In genomic region chr11:57480409-57481137, GRCh38 we compare ENCODE assay signal across 9 cellular contexts. TPM values are rescaled to one million over a fixed set of nuclear protein-coding genes. Genes with fewer than 3 reads are reported as not detected.
DNase-seq lines count a peak whose midpoint lies in the region; ATAC-seq and TF ChIP-seq lines count a peak whose summit lies in the region.
"Had no signal": no experiment of that assay in that cellular context is flagged by ENCODE, and none has a peak within 500 bp of the region (broad histone marks: within the 10 kb centered on the region; RNA-seq: fewer than 3 reads in every experiment).

No MANE protein-coding gene starts in this region.

- H3K36me3 ChIP-seq in OCI-LY1 (ENCODE audit: insufficient read depth, low read length) (peaks cover 23% of the 10 kb centered on the region), trophoblast cell (ENCODE audit: control insufficient read depth in 1 of 2, insufficient read depth in 2 of 2, low read length in 2 of 2) (no peaks in the 10 kb centered on the region)

- H3K4me3 ChIP-seq in OCI-LY1 (ENCODE audit: low read depth, low read length, poor library complexity, severe bottlenecking) (no peak overlapping the region), trophoblast cell (ENCODE audit: low read depth, low read length) (no peak overlapping the region)

- no peaks in the 10 kb centered on the region for H3K79me1 ChIP-seq in trophoblast cell (ENCODE audit: low read length)

- H4K20me1 ChIP-seq in OCI-LY1 (ENCODE audit: insufficient read depth, low read length) = no peaks in the 10 kb centered on the region

- no peak overlapping the region for H4K91ac ChIP-seq in trophoblast cell (ENCODE audit: low read depth, low read length)

- H2AFZ ChIP-seq in OCI-LY1 (ENCODE audit: low read length) (no peak overlapping the region), trophoblast cell (ENCODE audit: insufficient read depth, low read length, poor library complexity) (no peak overlapping the region)

- peak; percentile 88 for TF ChIP-seq CTCF in OCI-LY1 (IDR thresholded peaks at IDR 0.05; ENCODE audit: low read length)

- no peaks in the 10 kb centered on the region for H3K9me2 ChIP-seq in OCI-LY1 (ENCODE audit: low read depth, low read length)

- H3K27me3 ChIP-seq in OCI-LY1 (ENCODE audit: insufficient read depth, low read length) (peaks cover 6% of the 10 kb centered on the region; the same call in 1 of the 2 replicates), trophoblast cell (ENCODE audit: insufficient read depth, low read length) (peaks cover 43% of the 10 kb centered on the region)

- H3K23ac ChIP-seq in trophoblast cell (ENCODE audit: low read length) = no peak overlapping the region

- H3K9ac ChIP-seq in OCI-LY1 (ENCODE audit: low read length) = no peak overlapping the region
- no peak overlapping the region for H3K9ac ChIP-seq in trophoblast cell (ENCODE audit: low read length)

- no peak overlapping the region for H3K27ac ChIP-seq in OCI-LY1 (ENCODE audit: low read depth, low read length, poor library complexity, severe bottlenecking)
- H3K27ac ChIP-seq in trophoblast cell (ENCODE audit: low read depth, low read length) = no peak overlapping the region
- H3K27ac ChIP-seq: epithelial cell of prostate had no signal

- no peak overlapping the region for H3K4ac ChIP-seq in trophoblast cell (ENCODE audit: low read depth, low read length)

- H2BK12ac ChIP-seq in trophoblast cell (ENCODE audit: low read length) = no peak overlapping the region

- H3K9me3 ChIP-seq in OCI-LY1 (ENCODE audit: low read length) (no peaks in the 10 kb centered on the region), trophoblast cell (ENCODE audit: insufficient read depth, low read depth, low read length) (peaks cover 3% of the 10 kb centered on the region)

- peaks cover 36% of the 10 kb centered on the region for H3K4me1 ChIP-seq in OCI-LY1 (ENCODE audit: insufficient read depth, low read length, severe bottlenecking)
- H3K4me1 ChIP-seq in trophoblast cell (ENCODE audit: control insufficient read depth in 1 of 2, insufficient read depth in 2 of 2, low read length in 2 of 2) = peaks cover 6 to 15% of the 10 kb centered on the region in 2 experiments

- no peak overlapping the region for H2AK5ac ChIP-seq in trophoblast cell (ENCODE audit: low read length)

- no peak overlapping the region for H4K12ac ChIP-seq in trophoblast cell (ENCODE audit: low read depth, low read length)

- no peak overlapping the region for H2BK120ac ChIP-seq in trophoblast cell (ENCODE audit: insufficient read depth, low read length, poor library complexity)

- H4K8ac ChIP-seq in trophoblast cell (ENCODE audit: low read depth, low read length) = no peak overlapping the region

- H3K4me2 ChIP-seq in OCI-LY1 (ENCODE audit: low read length) (no peak overlapping the region), trophoblast cell (ENCODE audit: low read length) (no peak overlapping the region)

- peak; percentile 37 for ATAC-seq in HG03439 (IDR thresholded peaks at IDR 0.05; ENCODE audit: unreplicated experiment)

- H3K14ac ChIP-seq in trophoblast cell (ENCODE audit: low read length) = no peak overlapping the region

- no peaks in the 10 kb centered on the region for H3K79me2 ChIP-seq in OCI-LY1 (ENCODE audit: insufficient read depth, low read length)
- no peaks in the 10 kb centered on the region for H3K79me2 ChIP-seq in trophoblast cell (ENCODE audit: control insufficient read depth, insufficient read depth, low read length, poor library complexity)

- H2BK5ac ChIP-seq in trophoblast cell (ENCODE audit: low read depth, low read length, poor library complexity) = no peak overlapping the region

- no peak overlapping the region for H3K18ac ChIP-seq in trophoblast cell (ENCODE audit: low read length)

- no CpG with 5 or more reads among the region's 9 CpGs for WGBS in trophoblast cell (ENCODE audit: extremely low coverage, insufficient coverage, insufficient read length)

- DNase-seq in NCI-H146 (lab: John Stamatoyannopoulos, UW) = peak; percentile 53
- no peak for DNase-seq in NCI-H146 treated with DMSO at 0.1 percent for 48 hours (lab: John Stamatoyannopoulos, UW; ENCODE audit: unreplicated experiment)
- DNase-seq in activated T-cell treated with anti-CD3 and anti-CD28 coated beads for 4 hours = peak; percentile 63
- DNase-seq in fibroblast of peridontal ligament (ENCODE audit: extremely low read depth) = peak; percentile 37
- peak; percentile 62 to 82 for DNase-seq in trophoblast cell
- no peak for DNase-seq in OCI-M2 (lab: John Stamatoyannopoulos, UW; ENCODE audit: unreplicated experiment)

- no peaks in the 10 kb centered on the region for H3F3A ChIP-seq in OCI-LY1 (ENCODE audit: insufficient read depth, low read length)

RNA-seq across cellular contexts. Expression of gene RTN4RL2, which starts 20.2 kb away (rescaled TPM):
- 0.12 and 0.16 TPM in 2 replicates for polyA plus RNA-seq in trophoblast cell (2013)

RNA-seq across cellular contexts. Expression of gene SLC43A1, which starts 34.9 kb away (rescaled TPM):
- 0.29 and 0.37 TPM in 2 replicates for polyA plus RNA-seq in trophoblast cell (2013)

RNA-seq across cellular contexts. Expression of gene TIMM10, which starts 50.0 kb away (rescaled TPM):
- polyA plus RNA-seq in trophoblast cell (2013) = 61.0 and 61.7 TPM in 2 replicates

RNA-seq across cellular contexts. Expression of gene SLC43A3, which starts 53.7 kb away (rescaled TPM):
- 3.7 and 4.0 TPM in 2 replicates for polyA plus RNA-seq in trophoblast cell (2013)

RNA-seq across cellular contexts. Expression of gene SMTNL1, which starts 56.8 kb away (rescaled TPM):
- polyA plus RNA-seq in trophoblast cell (2013) = 0.04 TPM in 1 of 2 replicates, not detected in the other

Comparison
In these comparisons a context has a peak if more than half of its experiments do, and no peak if none do; other contexts are left out.
1. DNase-seq: peak in NCI-H146 (single experiment), activated T-cell treated with anti-CD3 and anti-CD28 coated beads for 4 hours (single experiment), fibroblast of peridontal ligament (single experiment) and trophoblast cell (2 of 2); none in NCI-H146 treated with DMSO at 0.1 percent for 48 hours (single experiment) and OCI-M2 (single experiment).